Comparison of ENCODE assay signal across 32 cellular contexts in genomic region chr22:30781271-30781875, GRCh38.
DNase-seq lines count a peak whose midpoint lies in the region; ATAC-seq, FAIRE-seq and TF ChIP-seq lines count a peak whose summit lies in the region.
"Had no signal": no experiment of that assay in that cellular context is flagged by ENCODE, and none has a peak within 500 bp of the region (broad histone marks: within the 10 kb centered on the region; RNA-seq: fewer than 3 reads in every experiment).

No MANE protein-coding gene starts in this region.

- peaks cover 4% of the 10 kb centered on the region for H3K9me3 Mint-ChIP-seq in astrocyte (ENCODE audit: unreplicated experiment)
- no peaks in the 10 kb centered on the region for H3K9me3 Mint-ChIP-seq in activated T-helper 2 cell treated with anti-CD3 and anti-CD28 coated beads, Interferon-gamma antibody, Interleukin-2, Interleukin-4, amounts not matched to agents 10 μg/mL and 5 μg/mL and 100 μg/mL, durations not matched to agents 14 hours and 24 hours and 36 hours
- H3K9me3 Mint-ChIP-seq: activated CD4-positive, alpha-beta memory T cell treated with anti-CD3 and anti-CD28 coated beads for 36 hours; activated naive CD4-positive, alpha-beta T cell treated with anti-CD3 and anti-CD28 coated beads, Interleukin-2, amount 50 U/mL, for 24 hours; CD8-positive, alpha-beta memory T cell; effector memory CD8-positive, alpha-beta T cell; mesothelial cell of epicardium; natural killer cell had no signal

- no peak overlapping the region for H3K4me2 ChIP-seq in A549
- no peak overlapping the region for H3K4me2 ChIP-seq in astrocyte (ENCODE audit: low read length)
- H3K4me2 ChIP-seq in keratinocyte (ENCODE audit: control insufficient read depth, extremely low read depth, insufficient read depth, low read depth, low read length): peak overlapping the region; percentile 17
- H3K4me2 ChIP-seq: hepatocyte, KMS-11 had no signal

- H3K9me1 ChIP-seq in keratinocyte (ENCODE audit: control insufficient read depth, extremely low read depth, insufficient read depth, low read length): no peaks in the 10 kb centered on the region

- no peak; a peak in 1 of 6 replicates for ATAC-seq in A549
- ATAC-seq: activated CD4-positive, CD25-positive, alpha-beta regulatory T cell treated with anti-CD3 and anti-CD28 coated beads, Interleukin-2, amount 50 U/mL, for 24 hours; effector memory CD8-positive, alpha-beta T cell; natural killer cell had no signal

- TF ChIP-seq RAD21 in A549 (conservative IDR thresholded peaks at IDR 0.05 in 1 of 2, IDR thresholded peaks at IDR 0.05 in 1 of 2): no peak

- H4K20me1 ChIP-seq in astrocyte (ENCODE audit: insufficient read depth, low read length) (no peaks in the 10 kb centered on the region), keratinocyte (ENCODE audit: control insufficient read depth, extremely low read depth, insufficient read depth, low read length) (no peaks in the 10 kb centered on the region)

- peaks cover 31% of the 10 kb centered on the region for H3K4me1 Mint-ChIP-seq in astrocyte (ENCODE audit: low read depth, unreplicated experiment)
- peaks cover 7% of the 10 kb centered on the region for H3K4me1 Mint-ChIP-seq in activated T-helper 2 cell treated with anti-CD3 and anti-CD28 coated beads, Interferon-gamma antibody, Interleukin-2, Interleukin-4, amounts not matched to agents 10 μg/mL and 5 μg/mL and 100 μg/mL, durations not matched to agents 14 hours and 24 hours and 36 hours (ENCODE audit: low read depth)
- H3K4me1 Mint-ChIP-seq: B cell; CD8-positive, alpha-beta memory T cell; natural killer cell had no signal

- POLR2A ChIA-PET in A549 (lab: Yijun Ruan, JAX) (no interaction called here), HEK293 (lab: Yijun Ruan, JAX) (no interaction called here)

- H3K36me3 Mint-ChIP-seq in astrocyte (ENCODE audit: low read depth, unreplicated experiment): no peaks in the 10 kb centered on the region
- no peaks in the 10 kb centered on the region for H3K36me3 Mint-ChIP-seq in activated T-helper 2 cell treated with anti-CD3 and anti-CD28 coated beads, Interferon-gamma antibody, Interleukin-2, Interleukin-4, amounts not matched to agents 10 μg/mL and 5 μg/mL and 100 μg/mL, durations not matched to agents 14 hours and 24 hours and 36 hours (ENCODE audit: low read depth)
- H3K36me3 Mint-ChIP-seq: activated CD4-positive, alpha-beta memory T cell treated with anti-CD3 and anti-CD28 coated beads for 36 hours; activated naive CD4-positive, alpha-beta T cell treated with anti-CD3 and anti-CD28 coated beads, Interleukin-2, amount 50 U/mL, for 24 hours; CD8-positive, alpha-beta memory T cell; mesothelial cell of epicardium; natural killer cell had no signal

- H3K9me3 ChIP-seq in A549: no peaks in the 10 kb centered on the region
- no peaks in the 10 kb centered on the region for H3K9me3 ChIP-seq in HEK293 (ENCODE audit: control insufficient read depth, insufficient read depth, low read depth, low read length)
- no peaks in the 10 kb centered on the region for H3K9me3 ChIP-seq in astrocyte (ENCODE audit: insufficient read depth, low read depth, low read length)
- no peaks in the 10 kb centered on the region for H3K9me3 ChIP-seq in keratinocyte (ENCODE audit: control insufficient read depth, low read depth, low read length)
- H3K9me3 ChIP-seq: HAP-1, left ventricle myocardium inferior, transverse colon had no signal

- TF ChIP-seq CTCF in A549 (IDR thresholded peaks at IDR 0.05) (no peak), HEK293 (tag by site-specific recombination; IDR thresholded peaks at IDR 0.05) (no peak), astrocyte (IDR thresholded peaks at IDR 0.05; ENCODE audit: insufficient read depth, low read depth, low read length) (no peak), keratinocyte (optimal IDR thresholded peaks at IDR 0.05 in 1 of 3, IDR thresholded peaks at IDR 0.05 in 1 of 3, conservative IDR thresholded peaks at IDR 0.05 in 1 of 3; ENCODE audit: extremely low read depth in 1 of 3, insufficient read depth in 2 of 3, low read length in 3 of 3) (no peak)

- no peak for TF ChIP-seq POLR2A in A549 (IDR thresholded peaks at IDR 0.05; ENCODE audit: low read length)

- H3K36me3 ChIP-seq in HEK293 (ENCODE audit: control insufficient read depth in 2 of 2, insufficient read depth in 1 of 2, low read length in 2 of 2) (no peaks in the 10 kb centered on the region), astrocyte (ENCODE audit: insufficient read depth, low read length) (no peaks in the 10 kb centered on the region), keratinocyte (ENCODE audit: control insufficient read depth in 2 of 2, extremely low read depth in 1 of 2, insufficient read depth in 2 of 2, low read length in 2 of 2) (no peaks in the 10 kb centered on the region)
- H3K36me3 ChIP-seq: HAP-1, left ventricle myocardium inferior, transverse colon had no signal

- no peaks in the 10 kb centered on the region for H3K27me3 Mint-ChIP-seq in astrocyte (ENCODE audit: low read depth, unreplicated experiment)
- no peaks in the 10 kb centered on the region for H3K27me3 Mint-ChIP-seq in activated T-helper 2 cell treated with anti-CD3 and anti-CD28 coated beads, Interferon-gamma antibody, Interleukin-2, Interleukin-4, amounts not matched to agents 10 μg/mL and 5 μg/mL and 100 μg/mL, durations not matched to agents 14 hours and 24 hours and 36 hours (ENCODE audit: low read depth)
- H3K27me3 Mint-ChIP-seq: activated CD4-positive, alpha-beta memory T cell treated with anti-CD3 and anti-CD28 coated beads for 36 hours; activated naive CD4-positive, alpha-beta T cell treated with anti-CD3 and anti-CD28 coated beads, Interleukin-2, amount 50 U/mL, for 24 hours; effector memory CD8-positive, alpha-beta T cell had no signal

- H3K27ac ChIP-seq in A549 (peak overlapping the region; percentile 2 to 19; a peak in 1 of 6 replicates), HEK293 (ENCODE audit: extremely low read depth, low read depth, low read length) (no peak overlapping the region), astrocyte (ENCODE audit: low read depth, low read length) (no peak overlapping the region), keratinocyte (ENCODE audit: control insufficient read depth, insufficient read depth, low read length) (no peak overlapping the region)
- H3K27ac ChIP-seq: coronary artery, hepatocyte, KMS-11, left ventricle myocardium inferior, RWPE1, SK-N-MC, transverse colon had no signal

- dilution Hi-C loops in keratinocyte (cut with MboI; ENCODE audit: extremely low pct_ligation_motif_present, low sequenced_read_pairs): no loop called here

- no peak overlapping the region for H2AFZ ChIP-seq in astrocyte (ENCODE audit: low read depth, low read length)
- H2AFZ ChIP-seq in keratinocyte (ENCODE audit: control insufficient read depth, low read length): peak overlapping the region; percentile 23
- H2AFZ ChIP-seq: hepatocyte had no signal

- H3K79me2 ChIP-seq in astrocyte (ENCODE audit: insufficient read depth, low read length) (no peaks in the 10 kb centered on the region), keratinocyte (ENCODE audit: control insufficient read depth, insufficient read depth, low read length) (no peaks in the 10 kb centered on the region)
- H3K79me2 ChIP-seq: hepatocyte had no signal

- WGBS in A549 (ENCODE audit: missing lambda C conversion rate): 82% methylated on average over 6 of the region's 6 CpGs

- H3K9ac ChIP-seq in astrocyte (ENCODE audit: low read length): no peak overlapping the region
- H3K9ac ChIP-seq in keratinocyte (ENCODE audit: control insufficient read depth, extremely low read depth, insufficient read depth, low read length): no peak overlapping the region
- H3K9ac ChIP-seq: KMS-11 had no signal

- H3K4me1 ChIP-seq in A549 (peaks cover 11% of the 10 kb centered on the region; the same call in 2 of the 3 replicates), HEK293 (ENCODE audit: control insufficient read depth, insufficient read depth, low read length) (no peaks in the 10 kb centered on the region), astrocyte (ENCODE audit: insufficient read depth, low read length) (no peaks in the 10 kb centered on the region), keratinocyte (ENCODE audit: control insufficient read depth, extremely low read depth, insufficient read depth, low read length) (peaks cover 7% of the 10 kb centered on the region)
- H3K4me1 ChIP-seq: HAP-1, transverse colon had no signal

- intact Hi-C loops in activated T-helper 2 cell treated with anti-CD3 and anti-CD28 coated beads, Interferon-gamma antibody, Interleukin-2, Interleukin-4, amounts not matched to agents 10 μg/mL and 5 μg/mL and 100 μg/mL, durations not matched to agents 14 hours and 24 hours and 36 hours (cut with micrococcal nuclease): no loop called here

- H3K27ac Mint-ChIP-seq in astrocyte (ENCODE audit: unreplicated experiment): peak overlapping the region; percentile 53
- no peak overlapping the region for H3K27ac Mint-ChIP-seq in activated T-helper 2 cell treated with anti-CD3 and anti-CD28 coated beads, Interferon-gamma antibody, Interleukin-2, Interleukin-4, amounts not matched to agents 10 μg/mL and 5 μg/mL and 100 μg/mL, durations not matched to agents 14 hours and 24 hours and 36 hours
- H3K27ac Mint-ChIP-seq: activated CD4-positive, alpha-beta memory T cell treated with anti-CD3 and anti-CD28 coated beads for 36 hours; activated naive CD4-positive, alpha-beta T cell treated with anti-CD3 and anti-CD28 coated beads, Interleukin-2, amount 50 U/mL, for 24 hours; B cell; effector memory CD8-positive, alpha-beta T cell; mesothelial cell of epicardium; natural killer cell had no signal

- no peak for TF ChIP-seq EP300 in A549 (IDR thresholded peaks at IDR 0.05)

- CTCF ChIA-PET in A549 (lab: Yijun Ruan, JAX) (interaction anchor here (1.6 kb wide), 1 partner anchor 147 kb away, joined by 3 read pairs; no protein-coding TSS in a partner anchor), HEK293 (lab: Yijun Ruan, JAX) (interaction anchor here (0.5 kb wide), 1 partner anchor 14 kb away, joined by 4 read pairs; no protein-coding TSS in a partner anchor)

- DNase-seq in A549 (ENCODE audit: low read depth in 1 of 2, low spot score in 1 of 2) (no peak), astrocyte (ENCODE audit: low read depth) (peak; percentile 6), keratinocyte (ENCODE audit: low read depth, low spot score) (no peak), NCI-H1092 treated with DMSO at 0.1 percent for 48 hours (lab: John Stamatoyannopoulos, UW) (no peak), activated T-cell treated with anti-CD3 and anti-CD28 coated beads for 4 hours (no peak), Kasumi-1 (lab: John Stamatoyannopoulos, UW) (no peak)
- DNase-seq in activated T-helper 2 cell treated with anti-CD3 and anti-CD28 coated beads, Interferon-gamma antibody, Interleukin-2, Interleukin-4, amounts not matched to agents 10 μg/mL and 5 μg/mL and 100 μg/mL, durations not matched to agents 14 hours and 24 hours and 36 hours (ENCODE audit: low spot score): no peak
- DNase-seq: activated CD4-positive, alpha-beta memory T cell treated with anti-CD3 and anti-CD28 coated beads for 36 hours; activated CD8-positive, alpha-beta memory T cell treated with anti-CD3 and anti-CD28 coated beads, Interleukin-2, amount 50 U/mL, for 4 hours; amygdala; CD8-positive, alpha-beta memory T cell; DMS153; effector memory CD8-positive, alpha-beta T cell; foreskin melanocyte; GDM1; left ventricle myocardium inferior; natural killer cell; NCI-H1048; NCI-H2029; NCI-H526 treated with DMSO at 0.1 percent for 48 hours; transverse colon had no signal

- no peak overlapping the region for H3K4me3 Mint-ChIP-seq in astrocyte (ENCODE audit: unreplicated experiment)
- H3K4me3 Mint-ChIP-seq in activated T-helper 2 cell treated with anti-CD3 and anti-CD28 coated beads, Interferon-gamma antibody, Interleukin-2, Interleukin-4, amounts not matched to agents 10 μg/mL and 5 μg/mL and 100 μg/mL, durations not matched to agents 14 hours and 24 hours and 36 hours (ENCODE audit: low read depth): no peak overlapping the region
- H3K4me3 Mint-ChIP-seq: activated CD4-positive, alpha-beta memory T cell treated with anti-CD3 and anti-CD28 coated beads for 36 hours; activated naive CD4-positive, alpha-beta T cell treated with anti-CD3 and anti-CD28 coated beads, Interleukin-2, amount 50 U/mL, for 24 hours; B cell; CD8-positive, alpha-beta memory T cell; effector memory CD8-positive, alpha-beta T cell; mesothelial cell of epicardium; natural killer cell had no signal

- H3K27me3 ChIP-seq in astrocyte (ENCODE audit: insufficient read depth, low read length) (no peaks in the 10 kb centered on the region), keratinocyte (ENCODE audit: control insufficient read depth, extremely low read depth, insufficient read depth, low read length) (no peaks in the 10 kb centered on the region)
- H3K27me3 ChIP-seq: hepatocyte, transverse colon had no signal

- FAIRE-seq in A549 (lab: Jason Lieb, UNC): no peak
- FAIRE-seq in astrocyte (lab: Jason Lieb, UNC): no peak
- FAIRE-seq in keratinocyte (lab: Jason Lieb, UNC): no peak

- H3K4me3 ChIP-seq in A549 (no peak overlapping the region), HEK293 (ENCODE audit: low read depth, low read length) (no peak overlapping the region), astrocyte (ENCODE audit: insufficient read depth, low read depth, low read length) (no peak overlapping the region), keratinocyte (ENCODE audit: control insufficient read depth in 2 of 3, extremely low read depth in 1 of 3, insufficient read depth in 2 of 3, low read depth in 1 of 3, low read length in 3 of 3) (no peak overlapping the region)
- H3K4me3 ChIP-seq: coronary artery, HAP-1, hepatocyte, left ventricle myocardium inferior, SK-N-MC, transverse colon had no signal

Comparison
In these comparisons a context has a peak if more than half of its experiments do, and no peak if none do; other contexts are left out.
1. H3K27ac ChIP-seq: peak in A549 (2 of 2); none in HEK293 (single experiment), astrocyte (single experiment) and keratinocyte (single experiment).